1 cellular context compared by ENCODE assay signal in genomic region chr7:73703225-73703624, GRCh38.
TF ChIP-seq lines count a peak whose summit lies in the region.

No MANE protein-coding gene starts in this region.

TF ChIP-seq in GM23338, 12 proteins besides CTCF, POLR2A, EP300 and RAD21 (continued from another document):
- TF ChIP-seq ZNF462 (CRISPR knock-in tag; IDR thresholded peaks at IDR 0.05) (no peak), ZNF114 (CRISPR knock-in tag; IDR thresholded peaks at IDR 0.05) (no peak), JUNB (IDR thresholded peaks at IDR 0.05; ENCODE audit: unreplicated experiment) (no peak), EZH2phosphoT487 (IDR thresholded peaks at IDR 0.05; ENCODE audit: unreplicated experiment) (no peak), ETS1 (IDR thresholded peaks at IDR 0.05) (no peak)
